Comparison of ENCODE assay signal across 10 cellular contexts in genomic region chr2:74496997-74497776, GRCh38. TPM values are rescaled to one million over a fixed set of nuclear protein-coding genes. Genes with fewer than 3 reads are reported as not detected.
DNase-seq lines count a peak whose midpoint lies in the region; ATAC-seq and TF ChIP-seq lines count a peak whose summit lies in the region.
"Had no signal": no experiment of that assay in that cellular context is flagged by ENCODE, and none has a peak within 500 bp of the region (broad histone marks: within the 10 kb centered on the region; RNA-seq: fewer than 3 reads in every experiment).

No MANE protein-coding gene starts in this region.

- intact Hi-C loops in breast epithelium (cut with DNase I; ENCODE audit: low total_unique reads): no loop called here

- H3K9ac ChIP-seq in mucosa of rectum (ENCODE audit: low read depth in 1 of 2, low read length in 2 of 2): peak overlapping the region in 1 of 2 donors; percentile 33

- H3K4me1 ChIP-seq in breast epithelium (peaks cover 0 to 3% of the 10 kb centered on the region in 2 donors), mucosa of rectum (ENCODE audit: control insufficient read depth in 2 of 2, insufficient read depth in 2 of 2, low read length in 2 of 2) (peaks cover 25 to 29% of the 10 kb centered on the region in 2 donors)

- peaks cover 5% of the 10 kb centered on the region for H3K36me3 ChIP-seq in H7 (replicated peaks; ENCODE audit: control insufficient read depth, insufficient read depth, low read length)
- H3K36me3 ChIP-seq in breast epithelium: peaks cover 3% of the 10 kb centered on the region
- H3K36me3 ChIP-seq in mucosa of rectum (ENCODE audit: control insufficient read depth in 2 of 2, insufficient read depth in 2 of 2, low read length in 2 of 2): peaks cover 15 to 16% of the 10 kb centered on the region in 2 donors
- H3K36me3 ChIP-seq: ovary had no signal

- H3K4me3 ChIP-seq in H7 (ENCODE audit: insufficient read depth, low read depth, low read length) (peak overlapping the region; percentile 40; the same call in 1 of the 2 replicates), breast epithelium (peak overlapping the region; percentile 31 to 70 (median 55)), mucosa of rectum (ENCODE audit: low read length in 2 of 2) (peak overlapping the region; percentile 63 to 73)
- H3K4me3 ChIP-seq: ovary had no signal

- no peak for TF ChIP-seq POLR2A in breast epithelium (IDR thresholded peaks at IDR 0.05)

- peaks cover 70% of the 10 kb centered on the region for H3K27me3 ChIP-seq in H7 (ENCODE audit: control insufficient read depth, insufficient read depth, low read length)
- peaks cover 6 to 7% of the 10 kb centered on the region in 2 donors for H3K27me3 ChIP-seq in breast epithelium
- H3K27me3 ChIP-seq in mucosa of rectum (ENCODE audit: control insufficient read depth in 2 of 2, insufficient read depth in 2 of 2, low read length in 2 of 2): peaks cover 14 to 34% of the 10 kb centered on the region in 2 donors
- H3K27me3 ChIP-seq: ovary had no signal

- H3K9me3 ChIP-seq in breast epithelium: no peaks in the 10 kb centered on the region
- no peaks in the 10 kb centered on the region for H3K9me3 ChIP-seq in mucosa of rectum (ENCODE audit: control insufficient read depth in 2 of 2, low read length in 2 of 2)
- H3K9me3 ChIP-seq: ovary had no signal

- peak overlapping the region; percentile 97 for H3K27ac ChIP-seq in 22Rv1
- H3K27ac ChIP-seq in breast epithelium: no peak overlapping the region
- H3K27ac ChIP-seq in mucosa of rectum (ENCODE audit: low read depth in 2 of 2, low read length in 2 of 2): no peak overlapping the region
- H3K27ac ChIP-seq: ovary had no signal

- ATAC-seq in HG03520 (IDR thresholded peaks at IDR 0.05; ENCODE audit: unreplicated experiment): no peak

- TF ChIP-seq CTCF in 22Rv1 (IDR thresholded peaks at IDR 0.05) (no peak), breast epithelium (IDR thresholded peaks at IDR 0.05) (no peak)

- DNase-seq in H7: no peak
- no peak for DNase-seq in breast epithelium (ENCODE audit: low spot score in 2 of 2)
- DNase-seq in NCI-H1694 (lab: John Stamatoyannopoulos, UW): no peak
- DNase-seq in NK-92 treated with Interleukin-12 subunit alpha and Interleukin-12 subunit beta, amount 100 ng/mL, for 24 hours (lab: John Stamatoyannopoulos, UW): no peak
- DNase-seq in hippocampal formation (lab: John Stamatoyannopoulos, UW): no peak
- DNase-seq: DMS153 had no signal

RNA-seq across cellular contexts. Expression of gene LBX2, which starts 2.2 kb away (rescaled TPM):
- 0.11 and 0.17 TPM in 2 replicates for total RNA-seq in H7 (2014; rRNA removed; shearing (Covaris generic))
- total RNA-seq in breast epithelium: 1 to 10 TPM in 2 of 3 donors, under 1 TPM in 1; 0.29 to 4.6 (median 1.3) TPM

RNA-seq across cellular contexts. Expression of gene PCGF1, which starts 10.3 kb away (rescaled TPM):
- 12.4 and 15.1 TPM in 2 replicates for total RNA-seq in H7 (2014; rRNA removed; shearing (Covaris generic))
- total RNA-seq in breast epithelium: 10 to 100 TPM; 18.3 to 20.3 (median 19.8) TPM

RNA-seq across cellular contexts. Expression of gene TTC31, which starts 14.3 kb away (rescaled TPM):
- 20.4 and 22.5 TPM in 2 replicates for total RNA-seq in H7 (2014; rRNA removed; shearing (Covaris generic))
- 10 to 100 TPM; 21.6 to 32.0 (median 27.8) TPM for total RNA-seq in breast epithelium

RNA-seq across cellular contexts. Expression of gene CCDC142, which starts 14.4 kb away (rescaled TPM):
- 9.8 and 12.0 TPM in 2 replicates for total RNA-seq in H7 (2014; rRNA removed; shearing (Covaris generic))
- total RNA-seq in breast epithelium: 10 to 100 TPM; 10.6 to 38.0 (median 27.1) TPM

RNA-seq across cellular contexts. Expression of gene TLX2, which starts 17.1 kb away (rescaled TPM):
- total RNA-seq in H7 (2014; rRNA removed; shearing (Covaris generic)): not detected in 2 replicates
- not detected for total RNA-seq in breast epithelium
- total RNA-seq: ovary had no signal
